In genomic region chr6:10968776-10969175, GRCh38 we compare ENCODE assay signal across 1 cellular context.
TF ChIP-seq lines count a peak whose summit lies in the region.

No MANE protein-coding gene starts in this region.

TF ChIP-seq in SK-N-SH treated with all-trans-retinoic acid at 6 μM for 48 hours, 23 proteins besides CTCF, POLR2A, EP300 and RAD21 (continued from another document):
- no peak for TF ChIP-seq CREB5 (CRISPR knock-in tag; IDR thresholded peaks at IDR 0.05; ENCODE audit: low read depth)
- no peak for TF ChIP-seq POU6F1 (CRISPR knock-in tag; IDR thresholded peaks at IDR 0.05; ENCODE audit: borderline replicate concordance, low read depth)
- TF ChIP-seq ZNF565 (CRISPR knock-in tag; conservative IDR thresholded peaks at IDR 0.05; ENCODE audit: low read depth), result no peak
- TF ChIP-seq PPARA (CRISPR knock-in tag; IDR thresholded peaks at IDR 0.05; ENCODE audit: borderline replicate concordance), result no peak
